In genomic region chr9:102986425-102986824, GRCh38 we compare ENCODE assay signal across 20 cellular contexts. TPM values are rescaled to one million over a fixed set of nuclear protein-coding genes. Genes with fewer than 3 reads are reported as not detected.
DNase-seq lines count a peak whose midpoint lies in the region; ATAC-seq and TF ChIP-seq lines count a peak whose summit lies in the region.
"Had no signal": no experiment of that assay in that cellular context is flagged by ENCODE, and none has a peak within 500 bp of the region (broad histone marks: within the 10 kb centered on the region; RNA-seq: fewer than 3 reads in every experiment).

No MANE protein-coding gene starts in this region.

- no peak overlapping the region for H3K27ac Mint-ChIP-seq in endodermal cell
- H3K27ac Mint-ChIP-seq: CD4-positive, alpha-beta memory T cell had no signal

- H3K27me3 ChIP-seq in endodermal cell (ENCODE audit: control insufficient read depth, insufficient read depth, low read length, poor library complexity, severe bottlenecking): no peaks in the 10 kb centered on the region

- no peak for TF ChIP-seq CTCF in endodermal cell (conservative IDR thresholded peaks at IDR 0.05)

- no peak for TF ChIP-seq POLR2A in GM18505 (IDR thresholded peaks at IDR 0.05; ENCODE audit: borderline replicate concordance, extremely low read depth, insufficient read depth, insufficient read length)

- no peaks in the 10 kb centered on the region for H3K9me3 Mint-ChIP-seq in endodermal cell

- H3K9me3 ChIP-seq in endodermal cell (ENCODE audit: control insufficient read depth, low read length): peaks cover 13% of the 10 kb centered on the region
- H3K9me3 ChIP-seq: A549 had no signal

- WGBS in endodermal cell (ENCODE audit: insufficient coverage in 1 of 2, insufficient read length in 1 of 2), 2 experiments: 78 to 83% methylated on average over 1 of the region's 1 CpG

- H3K4me3 Mint-ChIP-seq in endodermal cell: no peak overlapping the region
- H3K4me3 Mint-ChIP-seq: CD4-positive, alpha-beta memory T cell had no signal

- no peaks in the 10 kb centered on the region for H3K4me1 ChIP-seq in endodermal cell (ENCODE audit: control insufficient read depth, insufficient read depth, low read length)
- H3K4me1 ChIP-seq: A549 had no signal

- no peak overlapping the region for H3K9ac ChIP-seq in endodermal cell (ENCODE audit: extremely low read depth, low read length, poor library complexity, severe bottlenecking)
- H3K9ac ChIP-seq: KMS-11 had no signal

- no peaks in the 10 kb centered on the region for H3K36me3 ChIP-seq in endodermal cell (ENCODE audit: control insufficient read depth, insufficient read depth, low read length)

- DNase-seq in NCI-H2107 treated with DMSO at 0.1 percent for 48 hours (lab: John Stamatoyannopoulos, UW; ENCODE audit: unreplicated experiment): peak; percentile 61
- no peak for DNase-seq in NCI-H2107 (lab: John Stamatoyannopoulos, UW)
- DNase-seq in NCI-H69 (lab: John Stamatoyannopoulos, UW): peak; percentile 53
- DNase-seq in endodermal cell: peak; percentile 53
- no peak for DNase-seq in LoVo (ENCODE audit: low spot score)
- DNase-seq in NCI-H774 (lab: John Stamatoyannopoulos, UW): no peak
- DNase-seq: AML-193; CD4-positive, alpha-beta memory T cell; DMS53; GDM1; HCEC 1CT had no signal

- H3K4me3 ChIP-seq in endodermal cell (ENCODE audit: low read length): no peak overlapping the region
- H3K4me3 ChIP-seq: A549 had no signal

- H3K4me1 Mint-ChIP-seq in endodermal cell: peaks cover 2% of the 10 kb centered on the region
- H3K4me1 Mint-ChIP-seq: CD4-positive, alpha-beta memory T cell had no signal

- no peak overlapping the region for H3K27ac ChIP-seq in endodermal cell (ENCODE audit: low read depth, low read length)
- H3K27ac ChIP-seq: 22Rv1, A549, C4-2B, KMS-11 had no signal

- H3K36me3 Mint-ChIP-seq in endodermal cell (ENCODE audit: low read depth): no peaks in the 10 kb centered on the region
- H3K36me3 Mint-ChIP-seq: CD4-positive, alpha-beta memory T cell had no signal

- H3K27me3 Mint-ChIP-seq in endodermal cell (ENCODE audit: insufficient read depth): no peaks in the 10 kb centered on the region
- H3K27me3 Mint-ChIP-seq: CD4-positive, alpha-beta memory T cell had no signal

- no peak for ATAC-seq in GM18505 (IDR thresholded peaks at IDR 0.05; ENCODE audit: unreplicated experiment)
- ATAC-seq: A549 had no signal

RNA-seq across cellular contexts. Expression of gene CYLC2, which starts 8.7 kb away (rescaled TPM):
- not detected for total RNA-seq in endodermal cell
- polyA plus RNA-seq in endodermal cell (2013, experiment 1 of 2): not detected
- polyA plus RNA-seq in endodermal cell (2013, experiment 2 of 2): not detected
- total RNA-seq: CD4-positive, alpha-beta memory T cell; Daoy; H4; HT-29 had no signal
- polyA plus RNA-seq: A549; BJ; CD4-positive, alpha-beta memory T cell had no signal

Comparison
In these comparisons a context has a peak if more than half of its experiments do, and no peak if none do; other contexts are left out.
1. DNase-seq: peak in NCI-H2107 treated with DMSO at 0.1 percent for 48 hours (single experiment), NCI-H69 (single experiment) and endodermal cell (single experiment); none in NCI-H2107 (single experiment), LoVo (single experiment) and NCI-H774 (single experiment).